In the genomic region with DNA sequence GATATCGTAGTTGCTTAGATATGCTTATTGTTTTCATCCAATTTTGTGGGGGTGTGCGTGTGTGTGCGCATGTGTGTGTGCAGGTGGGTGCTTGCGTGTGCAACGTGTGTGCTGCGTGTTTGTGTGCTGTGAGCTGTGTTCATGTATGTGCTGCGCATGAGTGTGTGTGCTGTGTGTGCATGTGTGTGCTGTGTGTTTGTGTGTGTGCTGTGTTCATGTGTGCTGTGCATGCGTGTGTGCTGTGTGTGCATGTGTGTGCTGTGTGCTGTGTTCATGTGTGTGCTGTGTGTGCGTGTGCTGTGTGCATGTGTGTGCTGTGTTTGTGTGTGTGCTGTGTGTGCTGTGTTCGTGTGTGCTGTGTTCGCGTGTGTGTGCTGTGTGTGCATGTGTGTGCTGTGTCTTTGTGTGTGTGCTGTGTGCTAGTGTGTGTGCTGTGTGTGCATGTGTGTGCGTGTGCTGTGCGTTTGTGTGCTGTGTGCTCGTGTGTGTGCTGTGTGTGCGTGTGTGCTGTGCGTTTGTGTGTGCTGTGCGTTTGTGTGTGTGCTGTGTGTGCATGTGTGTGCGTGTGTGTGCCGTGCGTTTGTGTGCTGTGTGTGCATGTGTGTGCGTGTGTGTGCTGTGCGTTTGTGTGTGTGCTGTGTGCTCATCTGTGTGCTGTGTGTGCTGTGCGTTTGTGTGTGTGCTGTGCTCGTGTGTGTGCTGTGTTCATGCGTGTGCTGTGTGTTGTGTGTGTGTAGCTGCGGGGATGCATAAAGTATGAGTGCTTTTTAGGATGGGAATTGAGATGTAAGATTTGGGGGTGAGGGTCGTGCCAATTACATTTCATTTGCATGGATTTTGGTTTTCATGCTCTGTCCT, we compare ENCODE assay signal across 1 cellular context.
TF ChIP-seq lines count a peak whose summit lies in the region.

No MANE protein-coding gene starts in this region.

TF ChIP-seq in HepG2, 621 proteins besides CTCF, POLR2A, EP300 and RAD21 (continues in another document):
- TF ChIP-seq ZNF776 (CRISPR knock-in tag; IDR thresholded peaks at IDR 0.05) (peak; percentile 21), FOXJ3 (CRISPR knock-in tag; IDR thresholded peaks at IDR 0.05; ENCODE audit: borderline replicate concordance) (no peak), ZNF772 (CRISPR knock-in tag; IDR thresholded peaks at IDR 0.05) (no peak), NFE2 (CRISPR knock-in tag; IDR thresholded peaks at IDR 0.05) (no peak), ZNF605 (CRISPR knock-in tag; IDR thresholded peaks at IDR 0.05) (no peak), ZNF879 (CRISPR knock-in tag; IDR thresholded peaks at IDR 0.05) (0 out of 2 replicates have a peak, but pooled peaks have one; percentile 6), ZNF292 (CRISPR knock-in tag; IDR thresholded peaks at IDR 0.05; ENCODE audit: borderline replicate concordance, low read depth) (no peak), ZNF570 (CRISPR knock-in tag; IDR thresholded peaks at IDR 0.05; ENCODE audit: borderline replicate concordance) (no peak), ZNF232 (CRISPR knock-in tag; IDR thresholded peaks at IDR 0.05; ENCODE audit: borderline replicate concordance) (no peak), HMGA1 (CRISPR knock-in tag; conservative IDR thresholded peaks at IDR 0.05) (no peak), CENPT (CRISPR knock-in tag; IDR thresholded peaks at IDR 0.05; ENCODE audit: low read depth) (peak; percentile 95), ZNF781 (CRISPR knock-in tag; IDR thresholded peaks at IDR 0.05; ENCODE audit: borderline replicate concordance, not compliant biosample characterization) (no peak), TBP (CRISPR knock-in tag; IDR thresholded peaks at IDR 0.05) (no peak), CREM (IDR thresholded peaks at IDR 0.05) (no peak), CREM (CRISPR knock-in tag; IDR thresholded peaks at IDR 0.05) (no peak), CHCHD3 (CRISPR knock-in tag; IDR thresholded peaks at IDR 0.05) (no peak), ARID4A (CRISPR knock-in tag; IDR thresholded peaks at IDR 0.05; ENCODE audit: borderline replicate concordance) (0 out of 2 replicates have a peak, but pooled peaks have one; percentile 40), ZSCAN25 (CRISPR knock-in tag; IDR thresholded peaks at IDR 0.05) (no peak), ZNF274 (CRISPR knock-in tag; IDR thresholded peaks at IDR 0.05) (no peak), SOX6 (IDR thresholded peaks at IDR 0.05) (no peak), SOX6 (CRISPR knock-in tag; IDR thresholded peaks at IDR 0.05) (peak; percentile 40; the same call in 1 of the 2 replicates), NR2F2 (IDR thresholded peaks at IDR 0.05; ENCODE audit: borderline replicate concordance, low read depth) (no peak), NCOA5 (CRISPR knock-in tag; IDR thresholded peaks at IDR 0.05) (no peak), RXRA (CRISPR knock-in tag; IDR thresholded peaks at IDR 0.05) (no peak), ZBTB8A (CRISPR knock-in tag; IDR thresholded peaks at IDR 0.05; ENCODE audit: borderline replicate concordance, low read depth) (no peak), NFKBIZ (CRISPR knock-in tag; IDR thresholded peaks at IDR 0.05) (no peak), TBX3 (IDR thresholded peaks at IDR 0.05; ENCODE audit: borderline replicate concordance) (no peak), TBL1XR1 (IDR thresholded peaks at IDR 0.05; ENCODE audit: borderline replicate concordance, low read length, partially characterized antibody) (no peak), ZNF770 (CRISPR knock-in tag; IDR thresholded peaks at IDR 0.05) (no peak), RORA (CRISPR knock-in tag; IDR thresholded peaks at IDR 0.05) (no peak), HNRNPL (IDR thresholded peaks at IDR 0.05; ENCODE audit: low read depth, low read length) (peak; percentile 99), ZFYVE20 (CRISPR knock-in tag; IDR thresholded peaks at IDR 0.05; ENCODE audit: borderline replicate concordance, low read depth) (no peak; the same call in 1 of the 2 replicates)
- TF ChIP-seq, protein P1, sequence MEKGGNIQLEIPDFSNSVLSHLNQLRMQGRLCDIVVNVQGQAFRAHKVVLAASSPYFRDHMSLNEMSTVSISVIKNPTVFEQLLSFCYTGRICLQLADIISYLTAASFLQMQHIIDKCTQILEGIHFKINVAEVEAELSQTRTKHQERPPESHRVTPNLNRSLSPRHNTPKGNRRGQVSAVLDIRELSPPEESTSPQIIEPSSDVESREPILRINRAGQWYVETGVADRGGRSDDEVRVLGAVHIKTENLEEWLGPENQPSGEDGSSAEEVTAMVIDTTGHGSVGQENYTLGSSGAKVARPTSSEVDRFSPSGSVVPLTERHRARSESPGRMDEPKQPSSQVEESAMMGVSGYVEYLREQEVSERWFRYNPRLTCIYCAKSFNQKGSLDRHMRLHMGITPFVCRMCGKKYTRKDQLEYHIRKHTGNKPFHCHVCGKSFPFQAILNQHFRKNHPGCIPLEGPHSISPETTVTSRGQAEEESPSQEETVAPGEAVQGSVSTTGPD (CRISPR knock-in tag; IDR thresholded peaks at IDR 0.05), result no peak
- TF ChIP-seq, protein P2, sequence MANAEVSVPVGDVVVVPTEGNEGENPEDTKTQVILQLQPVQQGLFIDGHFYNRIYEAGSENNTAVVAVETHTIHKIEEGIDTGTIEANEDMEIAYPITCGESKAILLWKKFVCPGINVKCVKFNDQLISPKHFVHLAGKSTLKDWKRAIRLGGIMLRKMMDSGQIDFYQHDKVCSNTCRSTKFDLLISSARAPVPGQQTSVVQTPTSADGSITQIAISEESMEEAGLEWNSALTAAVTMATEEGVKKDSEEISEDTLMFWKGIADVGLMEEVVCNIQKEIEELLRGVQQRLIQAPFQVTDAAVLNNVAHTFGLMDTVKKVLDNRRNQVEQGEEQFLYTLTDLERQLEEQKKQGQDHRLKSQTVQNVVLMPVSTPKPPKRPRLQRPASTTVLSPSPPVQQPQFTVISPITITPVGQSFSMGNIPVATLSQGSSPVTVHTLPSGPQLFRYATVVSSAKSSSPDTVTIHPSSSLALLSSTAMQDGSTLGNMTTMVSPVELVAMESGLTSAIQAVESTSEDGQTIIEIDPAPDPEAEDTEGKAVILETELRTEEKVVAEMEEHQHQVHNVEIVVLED (CRISPR knock-in tag; IDR thresholded peaks at IDR 0.05; ENCODE audit: borderline replicate concordance), result peak; percentile 15; the same call in 1 of the 2 replicates
- TF ChIP-seq, protein P3, sequence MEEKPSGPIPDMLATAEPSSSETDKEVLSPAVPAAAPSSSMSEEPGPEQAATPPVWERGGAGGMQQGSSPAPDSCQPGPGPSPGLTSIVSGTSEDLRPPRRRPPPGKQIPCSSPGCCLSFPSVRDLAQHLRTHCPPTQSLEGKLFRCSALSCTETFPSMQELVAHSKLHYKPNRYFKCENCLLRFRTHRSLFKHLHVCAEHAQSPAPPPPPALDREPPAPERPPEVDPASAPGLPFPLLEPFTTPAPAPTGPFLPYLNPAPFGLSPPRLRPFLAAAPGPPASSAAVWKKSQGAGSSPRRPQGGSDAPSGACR (CRISPR knock-in tag; IDR thresholded peaks at IDR 0.05), result peak; percentile 52
- TF ChIP-seq, protein P4, sequence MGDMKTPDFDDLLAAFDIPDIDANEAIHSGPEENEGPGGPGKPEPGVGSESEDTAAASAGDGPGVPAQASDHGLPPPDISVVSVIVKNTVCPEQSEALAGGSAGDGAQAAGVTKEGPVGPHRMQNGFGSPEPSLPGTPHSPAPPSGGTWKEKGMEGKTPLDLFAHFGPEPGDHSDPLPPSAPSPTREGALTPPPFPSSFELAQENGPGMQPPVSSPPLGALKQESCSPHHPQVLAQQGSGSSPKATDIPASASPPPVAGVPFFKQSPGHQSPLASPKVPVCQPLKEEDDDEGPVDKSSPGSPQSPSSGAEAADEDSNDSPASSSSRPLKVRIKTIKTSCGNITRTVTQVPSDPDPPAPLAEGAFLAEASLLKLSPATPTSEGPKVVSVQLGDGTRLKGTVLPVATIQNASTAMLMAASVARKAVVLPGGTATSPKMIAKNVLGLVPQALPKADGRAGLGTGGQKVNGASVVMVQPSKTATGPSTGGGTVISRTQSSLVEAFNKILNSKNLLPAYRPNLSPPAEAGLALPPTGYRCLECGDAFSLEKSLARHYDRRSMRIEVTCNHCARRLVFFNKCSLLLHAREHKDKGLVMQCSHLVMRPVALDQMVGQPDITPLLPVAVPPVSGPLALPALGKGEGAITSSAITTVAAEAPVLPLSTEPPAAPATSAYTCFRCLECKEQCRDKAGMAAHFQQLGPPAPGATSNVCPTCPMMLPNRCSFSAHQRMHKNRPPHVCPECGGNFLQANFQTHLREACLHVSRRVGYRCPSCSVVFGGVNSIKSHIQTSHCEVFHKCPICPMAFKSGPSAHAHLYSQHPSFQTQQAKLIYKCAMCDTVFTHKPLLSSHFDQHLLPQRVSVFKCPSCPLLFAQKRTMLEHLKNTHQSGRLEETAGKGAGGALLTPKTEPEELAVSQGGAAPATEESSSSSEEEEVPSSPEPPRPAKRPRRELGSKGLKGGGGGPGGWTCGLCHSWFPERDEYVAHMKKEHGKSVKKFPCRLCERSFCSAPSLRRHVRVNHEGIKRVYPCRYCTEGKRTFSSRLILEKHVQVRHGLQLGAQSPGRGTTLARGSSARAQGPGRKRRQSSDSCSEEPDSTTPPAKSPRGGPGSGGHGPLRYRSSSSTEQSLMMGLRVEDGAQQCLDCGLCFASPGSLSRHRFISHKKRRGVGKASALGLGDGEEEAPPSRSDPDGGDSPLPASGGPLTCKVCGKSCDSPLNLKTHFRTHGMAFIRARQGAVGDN (CRISPR knock-in tag; IDR thresholded peaks at IDR 0.05), result peak; percentile 60
